ENCODE assay signal across 26 cellular contexts in genomic region chr13:43266953-43267615, GRCh38.
A peak's percentile ranks its signal among the peaks of the same experiment; 100 is the strongest.
DNase-seq lines count a peak whose midpoint lies in the region; ATAC-seq, FAIRE-seq and TF ChIP-seq lines count a peak whose summit lies in the region.
"Had no signal": no experiment of that assay in that cellular context is flagged by ENCODE, and none has a peak within 500 bp of the region (broad histone marks: within the 10 kb centered on the region; RNA-seq: fewer than 3 reads in every experiment).

No MANE protein-coding gene starts in this region.

- H3K36me3 Mint-ChIP-seq in WTC11, result no peaks in the 10 kb centered on the region
- H3K36me3 Mint-ChIP-seq: activated naive CD8-positive, alpha-beta T cell had no signal

- peaks cover 22% of the 10 kb centered on the region for H3K4me1 Mint-ChIP-seq in WTC11
- H3K4me1 Mint-ChIP-seq: activated B cell treated with CpG ODN at 0.5 μM for 24 hours; activated CD4-positive, alpha-beta T cell treated with anti-CD3 and anti-CD28 coated beads, Interleukin-2, amount 10 ng/mL, durations not matched to agents 7 days and 5 days; stimulated activated naive CD8-positive, alpha-beta T cell treated with anti-CD3 and anti-CD28 coated beads, Interleukin-15, amount 100 ng/mL, for 72 hours had no signal

- H3K36me3 ChIP-seq in esophagus muscularis mucosa, result no peaks in the 10 kb centered on the region
- H3K36me3 ChIP-seq in neuron (ENCODE audit: insufficient read depth, low read length), result no peaks in the 10 kb centered on the region
- H3K36me3 ChIP-seq: BLaER1, colonic mucosa, Peyer's patch, thoracic aorta had no signal

- TF ChIP-seq POLR2A in GM12891 (IDR thresholded peaks at IDR 0.05; ENCODE audit: low read depth, low read length) (no peak), esophagus muscularis mucosa (IDR thresholded peaks at IDR 0.05; ENCODE audit: low read depth) (no peak)

- FAIRE-seq in GM12891 (lab: Jason Lieb, UNC), result peak; percentile 69
- FAIRE-seq: frontal cortex had no signal

- no peak overlapping the region for H3K4me3 ChIP-seq in esophagus muscularis mucosa
- peak overlapping the region; percentile 7 for H3K4me3 ChIP-seq in neuron (ENCODE audit: low read length)
- H3K4me3 ChIP-seq: BLaER1, colonic mucosa, lung, Peyer's patch, SJCRH30, thoracic aorta had no signal

- no peak overlapping the region for H3K27ac ChIP-seq in esophagus muscularis mucosa (replicated peaks in 1 of 4)
- H3K27ac ChIP-seq: BLaER1, colonic mucosa, Peyer's patch, SJCRH30, thoracic aorta had no signal

- H3K27me3 ChIP-seq in esophagus muscularis mucosa, result no peaks in the 10 kb centered on the region
- no peaks in the 10 kb centered on the region for H3K27me3 ChIP-seq in neuron (ENCODE audit: insufficient read depth, low read length)
- H3K27me3 ChIP-seq: BLaER1, colonic mucosa, Peyer's patch, SJCRH30 had no signal

- ATAC-seq in WTC11, result peak; percentile 30
- no peak for ATAC-seq in HG03469 (IDR thresholded peaks at IDR 0.05; ENCODE audit: unreplicated experiment)
- no peak for ATAC-seq in GM18867 (IDR thresholded peaks at IDR 0.05; ENCODE audit: unreplicated experiment)
- ATAC-seq in HG03565 (IDR thresholded peaks at IDR 0.05; ENCODE audit: unreplicated experiment), result no peak
- ATAC-seq: sciatic nerve; stimulated activated naive CD8-positive, alpha-beta T cell treated with anti-CD3 and anti-CD28 coated beads, Interleukin-15, amount 100 ng/mL, for 72 hours had no signal

- no peak overlapping the region for H3K4me3 Mint-ChIP-seq in WTC11
- H3K4me3 Mint-ChIP-seq: activated B cell treated with CpG ODN at 0.5 μM for 24 hours; activated CD4-positive, alpha-beta T cell treated with anti-CD3 and anti-CD28 coated beads, Interleukin-2, amount 10 ng/mL, durations not matched to agents 7 days and 5 days; activated naive CD8-positive, alpha-beta T cell; stimulated activated naive CD8-positive, alpha-beta T cell treated with anti-CD3 and anti-CD28 coated beads, Interleukin-15, amount 100 ng/mL, for 72 hours had no signal

- CTCF ChIA-PET in WTC11 (lab: Charles Lee), result interaction anchor here (2.6 kb wide), 1 partner anchor 538 kb away, joined by 7 read pairs; no protein-coding TSS in a partner anchor

- H3K9me3 ChIP-seq in esophagus muscularis mucosa, result no peaks in the 10 kb centered on the region
- no peaks in the 10 kb centered on the region for H3K9me3 ChIP-seq in neuron (ENCODE audit: low read length)
- H3K9me3 ChIP-seq: BLaER1, colonic mucosa, Peyer's patch, SJCRH30, thoracic aorta had no signal

- TF ChIP-seq CTCF in WTC11 (IDR thresholded peaks at IDR 0.05) (no peak), esophagus muscularis mucosa (IDR thresholded peaks at IDR 0.05) (no peak)

- no peak for TF ChIP-seq EP300 in esophagus muscularis mucosa (IDR thresholded peaks at IDR 0.05)

- intact Hi-C loops in esophagus muscularis mucosa (cut with DNase I), result loop anchor here (10.0 kb wide), 1 partner anchor 518 kb away; the partner anchor contains the start of gene ENOX1

- POLR2A ChIA-PET in WTC11 (lab: Charles Lee), result no interaction called here

- no peak for DNase-seq in GM12891 (ENCODE audit: insufficient read length, low spot score)
- DNase-seq in WTC11 (ENCODE audit: low spot score), result no peak
- peak; percentile 79 for DNase-seq in esophagus muscularis mucosa (ENCODE audit: extremely low spot score)
- DNase-seq: activated B cell treated with CpG ODN at 0.5 μM for 24 hours; activated CD4-positive, alpha-beta T cell treated with anti-CD3 and anti-CD28 coated beads, Interleukin-2, amount 10 ng/mL, durations not matched to agents 7 days and 5 days; activated effector memory CD4-positive, alpha-beta T cell treated with Interleukin-2 at 50 U/mL for 16 hours; colonic mucosa; DMS153; HCEC 1CT; MV-4-11; NCI-H146; NCI-H774; Peyer's patch; SJCRH30; stimulated activated CD8-positive, alpha-beta memory T cell treated with anti-CD3 and anti-CD28 coated beads, Interleukin-4, amount 100 ng/mL, for 48 hours; stimulated activated naive CD8-positive, alpha-beta T cell treated with anti-CD3 and anti-CD28 coated beads, Interleukin-15, amount 100 ng/mL, for 72 hours had no signal

- H3K9me3 Mint-ChIP-seq in WTC11, result no peaks in the 10 kb centered on the region
- H3K9me3 Mint-ChIP-seq: activated B cell treated with CpG ODN at 0.5 μM for 24 hours; activated CD4-positive, alpha-beta T cell treated with anti-CD3 and anti-CD28 coated beads, Interleukin-2, amount 10 ng/mL, durations not matched to agents 7 days and 5 days; stimulated activated naive CD8-positive, alpha-beta T cell treated with anti-CD3 and anti-CD28 coated beads, Interleukin-15, amount 100 ng/mL, for 72 hours had no signal

- H3K4me1 ChIP-seq in esophagus muscularis mucosa (peaks cover 23 to 32% (median 29%) of the 10 kb centered on the region in 4 donors), neuron (ENCODE audit: insufficient read depth, low read length) (peaks cover 40% of the 10 kb centered on the region)
- H3K4me1 ChIP-seq: BLaER1, colonic mucosa had no signal

- peaks cover 2% of the 10 kb centered on the region; the same call in 1 of the 2 replicates for H3K27me3 Mint-ChIP-seq in WTC11 (ENCODE audit: low read depth)
- H3K27me3 Mint-ChIP-seq: activated CD4-positive, alpha-beta T cell treated with anti-CD3 and anti-CD28 coated beads, Interleukin-2, amount 10 ng/mL, durations not matched to agents 7 days and 5 days; activated naive CD8-positive, alpha-beta T cell had no signal

- peak overlapping the region; percentile 27 for H2AFZ ChIP-seq in neuron (ENCODE audit: low read depth, low read length)

- H3K27ac Mint-ChIP-seq in WTC11, result no peak overlapping the region; the same call in 1 of the 2 replicates
- H3K27ac Mint-ChIP-seq: activated B cell treated with CpG ODN at 0.5 μM for 24 hours; activated CD4-positive, alpha-beta T cell treated with anti-CD3 and anti-CD28 coated beads, Interleukin-2, amount 10 ng/mL, durations not matched to agents 7 days and 5 days; activated naive CD8-positive, alpha-beta T cell had no signal

- WGBS in esophagus muscularis mucosa, result 85% methylated on average over 9 of the region's 9 CpGs

TF ChIP-seq in GM12891, 5 proteins besides CTCF, POLR2A, EP300 and RAD21:
- TF ChIP-seq PAX5 (IDR thresholded peaks at IDR 0.05; ENCODE audit: insufficient read depth, low read length, severe bottlenecking), result no peak
- no peak for TF ChIP-seq SPI1 (IDR thresholded peaks at IDR 0.05; ENCODE audit: low read depth, low read length)
TF ChIP-seq in GM12891: peak in this region for 0.

TF ChIP-seq in WTC11, 78 proteins besides CTCF, POLR2A, EP300 and RAD21:
- TF ChIP-seq NFE2L1 (CRISPR knock-in tag; IDR thresholded peaks at IDR 0.05) (no peak), ZBTB43 (CRISPR knock-in tag; IDR thresholded peaks at IDR 0.05) (no peak)
